In genomic region chr4:137274404-137274803, GRCh38 we compare ENCODE assay signal across 23 cellular contexts.
DNase-seq lines count a peak whose midpoint lies in the region; ATAC-seq and TF ChIP-seq lines count a peak whose summit lies in the region.
"Had no signal": no experiment of that assay in that cellular context is flagged by ENCODE, and none has a peak within 500 bp of the region (broad histone marks: within the 10 kb centered on the region; RNA-seq: fewer than 3 reads in every experiment).

No MANE protein-coding gene starts in this region.

- 91 to 94% methylated on average over 1 of the region's 1 CpG for WGBS in GM23248 (ENCODE audit: low coverage in 1 of 2, low lambda C conversion rate in 2 of 2, missing lambda C conversion rate in 2 of 2), 2 experiments
- WGBS in neuronal stem cell (ENCODE audit: extremely low coverage in 2 of 2, insufficient read length in 2 of 2, insufficient replicate concordance in 1 of 2), 2 donors, result no CpG with 5 or more reads among the region's 1 CpG

- H3K4me1 Mint-ChIP-seq in stimulated activated naive B cell treated with anti-CD40 and anti-IgM and Interleukin-4, amounts not matched to agents 10 μg/mL and 1 μg/mL and 100 μg/mL, for 72 hours, result no peaks in the 10 kb centered on the region
- H3K4me1 Mint-ChIP-seq: naive B cell had no signal

- H3K4me3 ChIP-seq in GM23248, result no peak overlapping the region
- H3K4me3 ChIP-seq in fibroblast of mammary gland (ENCODE audit: control insufficient read depth, low read depth, low read length), result no peak overlapping the region
- H3K4me3 ChIP-seq in skeletal muscle cell (ENCODE audit: low read depth, low read length), result no peak overlapping the region
- no peak overlapping the region for H3K4me3 ChIP-seq in neuronal stem cell (ENCODE audit: low read length in 2 of 2)
- H3K4me3 ChIP-seq: right lobe of liver, suprapubic skin had no signal

- no peak overlapping the region for H2BK5ac ChIP-seq in neuronal stem cell (ENCODE audit: low read length)

- in situ Hi-C loops in GM23248 (cut with MboI), result no loop called here

- H3K4me1 ChIP-seq in GM23248 (ENCODE audit: insufficient read depth) (peaks cover 15% of the 10 kb centered on the region), neuronal stem cell (ENCODE audit: control insufficient read depth in 2 of 2, insufficient read depth in 1 of 2, low read depth in 1 of 2, low read length in 2 of 2) (no peaks in the 10 kb centered on the region)
- H3K4me1 ChIP-seq: parathyroid adenoma, right lobe of liver, suprapubic skin had no signal

- H2BK12ac ChIP-seq in neuronal stem cell (ENCODE audit: low read length), result no peak overlapping the region

- no peak overlapping the region for H3K4me3 Mint-ChIP-seq in stimulated activated naive B cell treated with anti-CD40 and anti-IgM and Interleukin-4, amounts not matched to agents 10 μg/mL and 1 μg/mL and 100 μg/mL, for 72 hours
- H3K4me3 Mint-ChIP-seq: activated CD8-positive, alpha-beta T cell treated with anti-CD3 and anti-CD28 coated beads, Interleukin-2, amount 10 ng/mL, durations not matched to agents 7 days and 5 days; naive B cell had no signal

- no peak overlapping the region for H3K27ac Mint-ChIP-seq in stimulated activated naive B cell treated with anti-CD40 and anti-IgM and Interleukin-4, amounts not matched to agents 10 μg/mL and 1 μg/mL and 100 μg/mL, for 72 hours
- H3K27ac Mint-ChIP-seq: activated CD8-positive, alpha-beta T cell treated with anti-CD3 and anti-CD28 coated beads, Interleukin-2, amount 10 ng/mL, durations not matched to agents 7 days and 5 days; naive B cell had no signal

- no peak overlapping the region for H3K23ac ChIP-seq in neuronal stem cell (ENCODE audit: low read depth, low read length, poor library complexity)

- H3K18ac ChIP-seq in neuronal stem cell (ENCODE audit: low read length), result no peak overlapping the region

- H3K27me3 Mint-ChIP-seq in stimulated activated naive B cell treated with anti-CD40 and anti-IgM and Interleukin-4, amounts not matched to agents 10 μg/mL and 1 μg/mL and 100 μg/mL, for 72 hours, result no peaks in the 10 kb centered on the region
- H3K27me3 Mint-ChIP-seq: naive B cell had no signal

- H4K8ac ChIP-seq in neuronal stem cell (ENCODE audit: low read depth, low read length), result no peak overlapping the region

- ATAC-seq in SK-N-SH treated with all-trans-retinoic acid at 6 μM for 48 hours, result no peak
- no peak for ATAC-seq in stimulated activated naive B cell treated with anti-CD40 and anti-IgM and Interleukin-4, amounts not matched to agents 10 μg/mL and 1 μg/mL and 100 μg/mL, for 72 hours (replicated peaks)
- ATAC-seq: activated CD8-positive, alpha-beta T cell treated with anti-CD3 and anti-CD28 coated beads, Interleukin-2, amount 10 ng/mL, durations not matched to agents 7 days and 5 days; right lobe of liver had no signal

- H2AFZ ChIP-seq in GM23248, result peak overlapping the region; percentile 17
- no peak overlapping the region for H2AFZ ChIP-seq in neuronal stem cell (ENCODE audit: low read length)
- H2AFZ ChIP-seq: parathyroid adenoma had no signal

- no peaks in the 10 kb centered on the region for H3K79me2 ChIP-seq in GM23248 (ENCODE audit: insufficient read depth)
- H3K79me2 ChIP-seq: parathyroid adenoma had no signal

- no peaks in the 10 kb centered on the region for H3F3A ChIP-seq in GM23248 (ENCODE audit: insufficient read depth)

- no peaks in the 10 kb centered on the region for H4K20me1 ChIP-seq in GM23248 (ENCODE audit: insufficient read depth)

- DNase-seq in GM23248 (peak; percentile 42), fibroblast of mammary gland (ENCODE audit: low read depth) (peak; percentile 70), skeletal muscle cell (ENCODE audit: low read depth) (peak; percentile 30), neuronal stem cell (ENCODE audit: low spot score) (no peak), dedifferentiated amniotic fluid mesenchymal stem cell (ENCODE audit: extremely low spot score) (no peak)
- DNase-seq in stimulated activated naive B cell treated with anti-CD40 and anti-IgM and Interleukin-4, amounts not matched to agents 10 μg/mL and 1 μg/mL and 100 μg/mL, for 72 hours, result no peak
- DNase-seq: activated CD4-positive, CD25-positive, alpha-beta regulatory T cell treated with anti-CD3 and anti-CD28 coated beads, Interleukin-2, amount 50 U/mL, for 72 hours; activated CD8-positive, alpha-beta T cell treated with anti-CD3 and anti-CD28 coated beads, Interleukin-2, amount 10 ng/mL, durations not matched to agents 7 days and 5 days; activated naive CD4-positive, alpha-beta T cell; anterior cingulate cortex; effector CD8-positive, alpha-beta T cell; GF-D8; KBM-7; kidney glomerular epithelial cell; naive B cell; NCI-H146; NCI-H2171 treated with DMSO at 0.1 percent for 48 hours; NCI-H69; right lobe of liver; SW 1271 had no signal

- H3K36me3 Mint-ChIP-seq in stimulated activated naive B cell treated with anti-CD40 and anti-IgM and Interleukin-4, amounts not matched to agents 10 μg/mL and 1 μg/mL and 100 μg/mL, for 72 hours, result no peaks in the 10 kb centered on the region
- H3K36me3 Mint-ChIP-seq: naive B cell had no signal

- no peak overlapping the region for H4K91ac ChIP-seq in neuronal stem cell (ENCODE audit: low read depth, low read length, poor library complexity)

- H2BK120ac ChIP-seq in neuronal stem cell (ENCODE audit: low read depth, low read length), result no peak overlapping the region

- H3K9me3 ChIP-seq in GM23248 (ENCODE audit: low read depth), result no peaks in the 10 kb centered on the region
- H3K9me3 ChIP-seq in neuronal stem cell (replicated peaks in 1 of 2; ENCODE audit: control insufficient read depth in 2 of 2, insufficient read depth in 1 of 2, low read depth in 1 of 2, low read length in 2 of 2), result peaks cover 0 to 2% of the 10 kb centered on the region in 2 donors
- H3K9me3 ChIP-seq: right lobe of liver, suprapubic skin had no signal

- H3K9ac ChIP-seq in GM23248, result no peak overlapping the region
- H3K9ac ChIP-seq in neuronal stem cell (ENCODE audit: low read depth, low read length, poor library complexity), result no peak overlapping the region
- H3K9ac ChIP-seq: parathyroid adenoma had no signal

- no peak overlapping the region for H3K4ac ChIP-seq in neuronal stem cell (ENCODE audit: low read length)

- peaks cover 0 to 5% of the 10 kb centered on the region in 2 donors for H3K9me3 Mint-ChIP-seq in stimulated activated naive B cell treated with anti-CD40 and anti-IgM and Interleukin-4, amounts not matched to agents 10 μg/mL and 1 μg/mL and 100 μg/mL, for 72 hours

- TF ChIP-seq CTCF in fibroblast of mammary gland (conservative IDR thresholded peaks at IDR 0.05; ENCODE audit: control insufficient read depth, insufficient read depth, low read depth, low read length), result no peak

- H3K14ac ChIP-seq in neuronal stem cell (ENCODE audit: low read length), result no peak overlapping the region

- no peaks in the 10 kb centered on the region for H3K9me2 ChIP-seq in GM23248 (ENCODE audit: insufficient read depth)

- H2AK5ac ChIP-seq in neuronal stem cell (ENCODE audit: low read depth, low read length), result no peak overlapping the region

- H3K27me3 ChIP-seq in GM23248 (replicated peaks; ENCODE audit: insufficient read depth) (no peaks in the 10 kb centered on the region), neuronal stem cell (ENCODE audit: control insufficient read depth in 3 of 3, insufficient read depth in 3 of 3, low read depth in 1 of 3, low read length in 3 of 3) (no peaks in the 10 kb centered on the region)
- H3K27me3 ChIP-seq: right lobe of liver, suprapubic skin had no signal

- H3K79me1 ChIP-seq in neuronal stem cell (ENCODE audit: low read depth, low read length), result no peaks in the 10 kb centered on the region

- H3K27ac ChIP-seq in GM23248, result no peak overlapping the region
- H3K27ac ChIP-seq in neuronal stem cell (replicated peaks; ENCODE audit: low read length), result no peak overlapping the region
- H3K27ac ChIP-seq: parathyroid adenoma, right lobe of liver, suprapubic skin had no signal

- H3K36me3 ChIP-seq in GM23248 (ENCODE audit: low read depth), result 0 out of 2 replicates have a peak, but pooled peaks cover 6% of the 10 kb centered on the region
- no peaks in the 10 kb centered on the region for H3K36me3 ChIP-seq in neuronal stem cell (replicated peaks in 1 of 2; ENCODE audit: control insufficient read depth in 2 of 2, insufficient read depth in 2 of 2, low read length in 2 of 2)
- H3K36me3 ChIP-seq: right lobe of liver, suprapubic skin had no signal

- H3K4me2 ChIP-seq in GM23248 (ENCODE audit: unreplicated experiment), result peak overlapping the region; percentile 8
- no peak overlapping the region for H3K4me2 ChIP-seq in neuronal stem cell (ENCODE audit: insufficient read depth, low read length, poor library complexity, severe bottlenecking)

- no peak overlapping the region for H2BK15ac ChIP-seq in neuronal stem cell (ENCODE audit: low read length)

TF ChIP-seq in SK-N-SH treated with all-trans-retinoic acid at 6 μM for 48 hours, 23 proteins besides CTCF, POLR2A, EP300 and RAD21:
- TF ChIP-seq ISL1 (CRISPR knock-in tag; IDR thresholded peaks at IDR 0.05) (peak; percentile 85), ZNF565 (CRISPR knock-in tag; conservative IDR thresholded peaks at IDR 0.05; ENCODE audit: low read depth) (no peak)
TF ChIP-seq in SK-N-SH treated with all-trans-retinoic acid at 6 μM for 48 hours: peak in this region for 1.

Comparison
In these comparisons a context has a peak if more than half of its experiments do, and no peak if none do; other contexts are left out.
1. DNase-seq: peak in GM23248 (single experiment), fibroblast of mammary gland (single experiment) and skeletal muscle cell (single experiment); none in stimulated activated naive B cell treated with anti-CD40 and anti-IgM and Interleukin-4, amounts not matched to agents 10 μg/mL and 1 μg/mL and 100 μg/mL, for 72 hours (single experiment), neuronal stem cell (single experiment) and dedifferentiated amniotic fluid mesenchymal stem cell (single experiment).